Comparison of ENCODE assay signal across 10 cellular contexts in genomic region chr15:44720000-44720435, GRCh38. TPM values are rescaled to one million over a fixed set of nuclear protein-coding genes. Genes with fewer than 3 reads are reported as not detected.
DNase-seq lines count a peak whose midpoint lies in the region; ATAC-seq and TF ChIP-seq lines count a peak whose summit lies in the region.
"Not testable (repeated sequence)": the region's sequence is repeated elsewhere in the genome, so short reads cannot be mapped to it uniquely, and the experiment has no call there.
"Had no signal": no experiment of that assay in that cellular context is flagged by ENCODE, and none has a peak within 500 bp of the region (broad histone marks: within the 10 kb centered on the region; RNA-seq: fewer than 3 reads in every experiment).

No MANE protein-coding gene starts in this region.

- H3F3A ChIP-seq in OCI-LY1 (ENCODE audit: insufficient read depth, low read length) = not testable (repeated sequence)

- not testable (repeated sequence) for H3K27me3 Mint-ChIP-seq in CD4-positive, alpha-beta memory T cell; activated CD4-positive, alpha-beta memory T cell treated with anti-CD3 and anti-CD28 coated beads, Interleukin-2, amount 10 ng/mL, durations not matched to agents 7 days and 5 days; effector memory CD8-positive, alpha-beta T cell

- H3K9me2 ChIP-seq in OCI-LY1 (ENCODE audit: low read depth, low read length) = not testable (repeated sequence)

- H3K9ac ChIP-seq in OCI-LY1 (ENCODE audit: low read length) = not testable (repeated sequence)

- not testable (repeated sequence) for DNase-seq in CD4-positive, alpha-beta memory T cell; effector memory CD8-positive, alpha-beta T cell; spleen; vagina (ENCODE audit: extremely low spot score in 2 of 2)
- DNase-seq in activated CD4-positive, alpha-beta memory T cell treated with anti-CD3 and anti-CD28 coated beads, Interleukin-2, amount 10 ng/mL, durations not matched to agents 7 days and 5 days = peak; percentile 51
- DNase-seq in activated naive CD4-positive, alpha-beta T cell treated with Interleukin-2 at 50 U/mL for 16 hours = peak; percentile 24

- not testable (repeated sequence) for H3K4me2 ChIP-seq in OCI-LY1 (ENCODE audit: low read length)

- 76 to 86% (median 80%) methylated on average over 8 of the region's 8 CpGs for WGBS in spleen, 5 donors

- H3K27me3 ChIP-seq in CD4-positive, alpha-beta memory T cell (ENCODE audit: insufficient read depth, low read length); OCI-LY1 (ENCODE audit: insufficient read depth, low read length); spleen (replicated peaks in 1 of 7); vagina: not testable (repeated sequence)

- not testable (repeated sequence) for H3K79me2 ChIP-seq in OCI-LY1 (ENCODE audit: insufficient read depth, low read length)

- CTCF ChIA-PET in CD4-positive, alpha-beta memory T cell (lab: Charles Lee; ENCODE audit: partially characterized antibody) = interaction anchor here (1.1 to 33.6 kb wide), 4 partner anchors 9 to 58 kb away, joined by 3 to 821 read pairs (median 304); partner anchors contain the start of genes B2M, PATL2, SPG11 and TRIM69
- CTCF ChIA-PET in activated CD4-positive, alpha-beta memory T cell treated with anti-CD3 and anti-CD28 coated beads, Interleukin-2, amount 10 ng/mL, durations not matched to agents 7 days and 5 days (lab: Charles Lee) = interaction anchor here (0.9 to 15.3 kb wide), 5 partner anchors 9 to 136 kb away, joined by 3 to 399 read pairs (median 6); partner anchors contain the start of genes B2M, PATL2, SPG11 and TRIM69

- H3K4me1 Mint-ChIP-seq in CD4-positive, alpha-beta memory T cell = peaks cover 69 to 94% (median 81%) of the 10 kb centered on the region in 4 donors
- peaks cover 91% of the 10 kb centered on the region for H3K4me1 Mint-ChIP-seq in activated CD4-positive, alpha-beta memory T cell treated with anti-CD3 and anti-CD28 coated beads, Interleukin-2, amount 10 ng/mL, durations not matched to agents 7 days and 5 days
- H3K4me1 Mint-ChIP-seq in effector memory CD8-positive, alpha-beta T cell (ENCODE audit: low read depth in 2 of 2) = peaks cover 64 to 85% of the 10 kb centered on the region in 2 donors

- H3K4me3 ChIP-seq in CD4-positive, alpha-beta memory T cell (ENCODE audit: low read length in 2 of 2); OCI-LY1 (ENCODE audit: low read depth, low read length, poor library complexity, severe bottlenecking); vagina: not testable (repeated sequence)
- peak overlapping the region in 1 of 8 donors; percentile 91 for H3K4me3 ChIP-seq in spleen

- TF ChIP-seq CTCF in OCI-LY1 (IDR thresholded peaks at IDR 0.05; ENCODE audit: low read length); spleen (IDR thresholded peaks at IDR 0.05 in 8 of 11, conservative IDR thresholded peaks at IDR 0.05 in 3 of 11); vagina (IDR thresholded peaks at IDR 0.05): not testable (repeated sequence)

- H3K9me3 ChIP-seq in CD4-positive, alpha-beta memory T cell (ENCODE audit: control insufficient read depth in 1 of 2, low read length in 2 of 2); OCI-LY1 (ENCODE audit: low read length); spleen; vagina: not testable (repeated sequence)

- peaks cover 39% of the 10 kb centered on the region for H3K36me3 ChIP-seq in CD4-positive, alpha-beta memory T cell (ENCODE audit: insufficient read depth, low read length)
- H3K36me3 ChIP-seq in OCI-LY1 (ENCODE audit: insufficient read depth, low read length) (peaks cover 39% of the 10 kb centered on the region), spleen (peaks cover 5 to 54% (median 42%) of the 10 kb centered on the region in 6 donors), vagina (peaks cover 0 to 40% of the 10 kb centered on the region in 2 donors)

- H3K27ac ChIP-seq in CD4-positive, alpha-beta memory T cell (ENCODE audit: low read depth, low read length) = peak overlapping the region; percentile 99
- H3K27ac ChIP-seq in OCI-LY1 (ENCODE audit: low read depth, low read length, poor library complexity, severe bottlenecking) = peak overlapping the region; percentile 86
- peak overlapping the region; percentile 11 to 100 (median 87) for H3K27ac ChIP-seq in spleen
- peak overlapping the region; percentile 34 for H3K27ac ChIP-seq in vagina

- H3K27ac Mint-ChIP-seq in CD4-positive, alpha-beta memory T cell = peak overlapping the region; percentile 83 to 100 (median 94)
- H3K27ac Mint-ChIP-seq in activated CD4-positive, alpha-beta memory T cell treated with anti-CD3 and anti-CD28 coated beads, Interleukin-2, amount 10 ng/mL, durations not matched to agents 7 days and 5 days = peak overlapping the region; percentile 91
- H3K27ac Mint-ChIP-seq in effector memory CD8-positive, alpha-beta T cell = peak overlapping the region; percentile 88 to 100

- not testable (repeated sequence) for TF ChIP-seq POLR2A in spleen (IDR thresholded peaks at IDR 0.05); vagina (IDR thresholded peaks at IDR 0.05)

- not testable (repeated sequence) for H4K20me1 ChIP-seq in OCI-LY1 (ENCODE audit: insufficient read depth, low read length)

- H3K36me3 Mint-ChIP-seq in CD4-positive, alpha-beta memory T cell = peaks cover 45 to 48% of the 10 kb centered on the region in 2 donors
- peaks cover 63% of the 10 kb centered on the region for H3K36me3 Mint-ChIP-seq in activated CD4-positive, alpha-beta memory T cell treated with anti-CD3 and anti-CD28 coated beads, Interleukin-2, amount 10 ng/mL, durations not matched to agents 7 days and 5 days (ENCODE audit: low read depth)
- H3K36me3 Mint-ChIP-seq in effector memory CD8-positive, alpha-beta T cell (ENCODE audit: insufficient read depth) = peaks cover 77% of the 10 kb centered on the region

- H3K4me3 Mint-ChIP-seq in CD4-positive, alpha-beta memory T cell = peak overlapping the region in 7 of 8 donors; percentile 28 to 86 (median 40)
- H3K4me3 Mint-ChIP-seq in activated CD4-positive, alpha-beta memory T cell treated with anti-CD3 and anti-CD28 coated beads, Interleukin-2, amount 10 ng/mL, durations not matched to agents 7 days and 5 days = not testable (repeated sequence)
- H3K4me3 Mint-ChIP-seq in effector memory CD8-positive, alpha-beta T cell = peak overlapping the region; percentile 68 to 100

- peak; percentile 30 for ATAC-seq in GM19372 (IDR thresholded peaks at IDR 0.05; ENCODE audit: low read depth, unreplicated experiment)
- not testable (repeated sequence) for ATAC-seq in effector memory CD8-positive, alpha-beta T cell (replicated peaks)

- H3K4me1 ChIP-seq in CD4-positive, alpha-beta memory T cell (ENCODE audit: insufficient read depth, low read length) = peaks cover 97% of the 10 kb centered on the region
- peaks cover 57% of the 10 kb centered on the region for H3K4me1 ChIP-seq in OCI-LY1 (ENCODE audit: insufficient read depth, low read length, severe bottlenecking)
- H3K4me1 ChIP-seq in spleen = peaks cover 71 to 100% (median 97%) of the 10 kb centered on the region in 6 donors
- H3K4me1 ChIP-seq in vagina = peaks cover 16% of the 10 kb centered on the region

- H3K9me3 Mint-ChIP-seq in CD4-positive, alpha-beta memory T cell; activated CD4-positive, alpha-beta memory T cell treated with anti-CD3 and anti-CD28 coated beads, Interleukin-2, amount 10 ng/mL, durations not matched to agents 7 days and 5 days; effector memory CD8-positive, alpha-beta T cell: not testable (repeated sequence)

- POLR2A ChIA-PET in CD4-positive, alpha-beta memory T cell (lab: Charles Lee; ENCODE audit: partially characterized antibody) = interaction anchor here (1.2 to 39.7 kb wide), 14 partner anchors 6 to 143 kb away, joined by 3 to 5737 read pairs (median 6); partner anchors contain the start of genes B2M, PATL2, SPG11 and TRIM69
- POLR2A ChIA-PET in activated CD4-positive, alpha-beta memory T cell treated with anti-CD3 and anti-CD28 coated beads, Interleukin-2, amount 10 ng/mL, durations not matched to agents 7 days and 5 days (lab: Charles Lee) = interaction anchor here (1.5 to 37.6 kb wide), 6 partner anchors 3 to 123 kb away, joined by 4 to 4153 read pairs (median 1600); partner anchors contain the start of genes B2M, PATL2, SPG11 and TRIM69

- intact Hi-C loops in CD4-positive, alpha-beta memory T cell (cut with micrococcal nuclease) = loop anchor here (1.0 kb wide), 1 partner anchor 9 kb away; the partner anchor contains the start of genes B2M and PATL2
- intact Hi-C loops in spleen (cut with DNase I; ENCODE audit: low total_unique reads); vagina (cut with DNase I): not testable (repeated sequence)

- H2AFZ ChIP-seq in OCI-LY1 (ENCODE audit: low read length) = not testable (repeated sequence)

RNA-seq across cellular contexts. Expression of gene B2M, which starts 8.7 kb away (rescaled TPM):
- total RNA-seq in CD4-positive, alpha-beta memory T cell = 1,000 to 10,000 TPM; 7,421 to 7,929 TPM
- over 10,000 TPM; 34,708 to 62,423 TPM for polyA plus RNA-seq in CD4-positive, alpha-beta memory T cell
- 1,000 to 10,000 TPM; 9,723 to 9,975 TPM for total RNA-seq in activated CD4-positive, alpha-beta memory T cell treated with anti-CD3 and anti-CD28 coated beads, Interleukin-2, amount 10 ng/mL, durations not matched to agents 7 days and 5 days
- total RNA-seq in spleen (over 10,000 TPM in 1 of 7 donors, 1,000 to 10,000 TPM in 6; 5,238 to 10,333 (median 6,268) TPM), vagina (2,630 TPM)
- polyA plus RNA-seq in spleen = 1,000 to 10,000 TPM; 3,969 to 5,676 (median 5,369) TPM

RNA-seq across cellular contexts. Expression of gene PATL2, which starts 8.9 kb away (rescaled TPM):
- 10 to 100 TPM; 62.1 to 62.8 TPM for total RNA-seq in CD4-positive, alpha-beta memory T cell
- 1 to 10 TPM; 5.7 to 7.5 TPM for polyA plus RNA-seq in CD4-positive, alpha-beta memory T cell
- 10 to 100 TPM; 36.3 to 36.8 TPM for total RNA-seq in activated CD4-positive, alpha-beta memory T cell treated with anti-CD3 and anti-CD28 coated beads, Interleukin-2, amount 10 ng/mL, durations not matched to agents 7 days and 5 days
- total RNA-seq in spleen (10 to 100 TPM; 17.0 to 36.9 (median 28.3) TPM), vagina (not detected)
- polyA plus RNA-seq in spleen = 10 to 100 TPM; 26.0 to 64.2 (median 35.6) TPM
- total RNA-seq: ascending aorta, frontal cortex had no signal

RNA-seq across cellular contexts. Expression of gene TRIM69, which starts 16.3 kb away (rescaled TPM):
- total RNA-seq in CD4-positive, alpha-beta memory T cell = 10 to 100 TPM; 38.1 to 40.7 TPM
- 10 to 100 TPM; 25.8 to 42.0 TPM for polyA plus RNA-seq in CD4-positive, alpha-beta memory T cell
- 10 to 100 TPM; 83.4 to 88.2 TPM for total RNA-seq in activated CD4-positive, alpha-beta memory T cell treated with anti-CD3 and anti-CD28 coated beads, Interleukin-2, amount 10 ng/mL, durations not matched to agents 7 days and 5 days
- total RNA-seq in spleen (10 to 100 TPM; 24.7 to 54.9 (median 46.9) TPM), vagina (11.3 TPM)
- polyA plus RNA-seq in spleen = 10 to 100 TPM; 16.4 to 44.5 (median 22.3) TPM

RNA-seq across cellular contexts. Expression of gene SPG11, which starts 56.6 kb away (rescaled TPM):
- total RNA-seq in CD4-positive, alpha-beta memory T cell = 100 to 1,000 TPM; 112 to 121 TPM
- 10 to 100 TPM; 12.2 to 26.8 TPM for polyA plus RNA-seq in CD4-positive, alpha-beta memory T cell
- total RNA-seq in activated CD4-positive, alpha-beta memory T cell treated with anti-CD3 and anti-CD28 coated beads, Interleukin-2, amount 10 ng/mL, durations not matched to agents 7 days and 5 days = 10 to 100 TPM; 76.9 to 84.4 TPM
- 100 to 1,000 TPM; 119 to 218 (median 143) TPM for total RNA-seq in spleen
- polyA plus RNA-seq in spleen = 10 to 100 TPM; 37.4 to 53.2 (median 41.2) TPM
- total RNA-seq in vagina = 98.2 TPM

Comparison
In these comparisons a context has a peak if more than half of its experiments do, and no peak if none do; other contexts are left out.
1. H3K27ac ChIP-seq: peak in every context shown above with its lines; median percentile 99 in CD4-positive, alpha-beta memory T cell; 87 in spleen; 86 in OCI-LY1; 34 in vagina.